ENCODE assay signal across 8 cellular contexts in genomic region chr6:127266178-127266891, GRCh38. TPM values are rescaled to one million over a fixed set of nuclear protein-coding genes. Genes with fewer than 3 reads are reported as not detected.
DNase-seq lines count a peak whose midpoint lies in the region; ATAC-seq, FAIRE-seq and TF ChIP-seq lines count a peak whose summit lies in the region.

Gene RNF146 (plus strand): TSS chr6:127266864. CDS start chr6:127280339, 13,475 bp downstream.

- TF ChIP-seq POLR2A in GM15510 (IDR thresholded peaks at IDR 0.05; ENCODE audit: borderline replicate concordance, extremely low read depth, insufficient read length): peak; percentile 84

- ATAC-seq in HG02885 (IDR thresholded peaks at IDR 0.05; ENCODE audit: poor library complexity, unreplicated experiment) (peak; percentile 83), aorta (ENCODE audit: low FRiP score) (peak; percentile 97)

- H3K9ac ChIP-seq in astrocyte (ENCODE audit: low read length): peak within 1 kb of the TSS; percentile 98

- peaks cover 14% of the 10 kb centered on the region for H3K4me1 Mint-ChIP-seq in astrocyte (ENCODE audit: low read depth, unreplicated experiment)

- H3K4me2 ChIP-seq in astrocyte (ENCODE audit: low read length): peak within 1 kb of the TSS; percentile 92

- peak; percentile 96 for DNase-seq in NCI-H146 treated with DMSO at 0.1 percent for 48 hours (lab: John Stamatoyannopoulos, UW; ENCODE audit: unreplicated experiment)
- peak; percentile 74 for DNase-seq in astrocyte (ENCODE audit: low read depth)
- DNase-seq in hippocampal formation (lab: John Stamatoyannopoulos, UW): peak; percentile 90 to 92
- peak; percentile 84 for DNase-seq in renal cortical epithelial cell (ENCODE audit: low read depth)
- DNase-seq in aorta: peak; percentile 88 to 93

- H3K4me3 ChIP-seq in astrocyte (ENCODE audit: insufficient read depth, low read depth, low read length): peak within 1 kb of the TSS; percentile 97
- peak within 1 kb of the TSS; percentile 83 for H3K4me3 ChIP-seq in aorta (ENCODE audit: low read length in 2 of 2)

- WGBS in aorta, 2 donors: 0 to 1% methylated on average over 18 to 40 of the region's 40 CpGs

- H3K27ac Mint-ChIP-seq in astrocyte (ENCODE audit: unreplicated experiment): peak within 1 kb of the TSS; percentile 97

- H3K79me2 ChIP-seq in astrocyte (ENCODE audit: insufficient read depth, low read length): peaks cover 45% of the 10 kb centered on the region

- intact Hi-C loops in T-helper 2 cell treated with Interferon-gamma antibody and Interleukin-4, amounts not matched to agents 100 ng/mL and 5 ng/mL, for 36 hours (cut with micrococcal nuclease): loop anchor here (1.0 to 10.0 kb wide), 9 partner anchors 77 to 1482 kb away; partner anchors contain the start of genes CENPW, ECHDC1 and PTPRK
- intact Hi-C loops in aorta (cut with DNase I): loop anchor here in 1 of 2 donors (5.0 kb wide), 1 partner anchor 36 kb away; no protein-coding TSS in a partner anchor

- H3K9me3 ChIP-seq in astrocyte (ENCODE audit: insufficient read depth, low read depth, low read length): no peaks in the 10 kb centered on the region
- no peaks in the 10 kb centered on the region for H3K9me3 ChIP-seq in aorta (ENCODE audit: control insufficient read depth, low read length)

- H3K27me3 ChIP-seq in astrocyte (ENCODE audit: insufficient read depth, low read length) (no peaks in the 10 kb centered on the region), aorta (ENCODE audit: control insufficient read depth in 1 of 2, insufficient read depth in 2 of 2, low read length in 1 of 2) (no peaks in the 10 kb centered on the region)

- no peaks in the 10 kb centered on the region for H3K36me3 Mint-ChIP-seq in astrocyte (ENCODE audit: low read depth, unreplicated experiment)

- H3K27ac ChIP-seq in astrocyte (ENCODE audit: low read depth, low read length) (peak within 1 kb of the TSS; percentile 91), aorta (ENCODE audit: low read depth in 1 of 2, low read length in 2 of 2) (peak within 1 kb of the TSS; percentile 94 to 99)

- peak; percentile 78 for TF ChIP-seq CTCF in astrocyte (IDR thresholded peaks at IDR 0.05; ENCODE audit: insufficient read depth, low read depth, low read length)

- H3K4me1 ChIP-seq in astrocyte (ENCODE audit: insufficient read depth, low read length) (peaks cover 6% of the 10 kb centered on the region), aorta (ENCODE audit: control insufficient read depth in 1 of 2, insufficient read depth in 2 of 2, low read length in 2 of 2) (peaks cover 0 to 1% of the 10 kb centered on the region in 2 donors)

- FAIRE-seq in astrocyte (lab: Jason Lieb, UNC): no peak

- H3K36me3 ChIP-seq in astrocyte (ENCODE audit: insufficient read depth, low read length) (no peaks in the 10 kb centered on the region), aorta (ENCODE audit: control insufficient read depth in 1 of 2, insufficient read depth in 2 of 2, low read length in 1 of 2) (no peaks in the 10 kb centered on the region)

- H3K9me3 Mint-ChIP-seq in astrocyte (ENCODE audit: unreplicated experiment): no peaks in the 10 kb centered on the region

- peak within 1 kb of the TSS; percentile 88 for H2AFZ ChIP-seq in astrocyte (ENCODE audit: low read depth, low read length)

- H3K27me3 Mint-ChIP-seq in astrocyte (ENCODE audit: low read depth, unreplicated experiment): no peaks in the 10 kb centered on the region

- H4K20me1 ChIP-seq in astrocyte (ENCODE audit: insufficient read depth, low read length): peaks cover 23% of the 10 kb centered on the region

- peak within 1 kb of the TSS; percentile 99 for H3K4me3 Mint-ChIP-seq in astrocyte (ENCODE audit: unreplicated experiment)

RNA-seq across cellular contexts. Expression of gene RNF146, which starts in this region (rescaled TPM):
- total RNA-seq in T-helper 2 cell treated with Interferon-gamma antibody and Interleukin-4, amounts not matched to agents 100 ng/mL and 5 ng/mL, for 36 hours: 13.8 and 16.9 TPM in 2 replicates
- total RNA-seq in astrocyte (41.4 and 48.8 TPM in 2 replicates), renal cortical epithelial cell (36.8 and 59.7 TPM in 2 replicates), aorta (10 to 100 TPM; 63.9 to 65.2 TPM)
- 10 to 100 TPM; 60.3 to 60.7 TPM for polyA plus RNA-seq in aorta

Comparison
In these comparisons a context has a peak if more than half of its experiments do, and no peak if none do; other contexts are left out.
1. Peak in every context shown above with its lines: DNase-seq, ATAC-seq, H3K4me3 ChIP-seq and H3K27ac ChIP-seq.